9 cellular contexts compared by ENCODE assay signal in the genomic region with DNA sequence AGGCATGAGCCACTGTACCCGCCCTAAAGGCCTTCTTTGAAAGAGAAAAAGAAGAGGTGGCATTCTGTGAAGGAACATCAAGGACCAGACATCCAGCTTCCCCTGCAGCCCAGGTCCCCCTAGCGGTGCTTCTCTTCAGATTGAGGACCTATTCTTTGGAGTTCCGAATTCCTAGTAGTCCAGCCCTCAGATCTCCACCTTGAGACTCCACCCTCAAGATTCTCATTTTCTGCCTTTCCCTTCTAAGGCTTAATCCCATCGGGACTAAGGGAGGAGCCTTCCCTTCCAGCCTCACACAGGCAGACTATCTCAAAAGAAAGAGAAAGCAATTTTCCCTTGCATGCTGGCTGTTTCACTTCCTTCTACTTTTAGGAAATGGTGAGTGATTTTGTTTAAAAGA. TPM values are rescaled to one million over a fixed set of nuclear protein-coding genes. Genes with fewer than 3 reads are reported as not detected.
DNase-seq lines count a peak whose midpoint lies in the region; ATAC-seq and TF ChIP-seq lines count a peak whose summit lies in the region.
"Had no signal": no experiment of that assay in that cellular context is flagged by ENCODE, and none has a peak within 500 bp of the region (broad histone marks: within the 10 kb centered on the region; RNA-seq: fewer than 3 reads in every experiment).

No MANE protein-coding gene starts in this region.

- H3K9me3 ChIP-seq in hepatocyte (ENCODE audit: low read depth) = no peaks in the 10 kb centered on the region

- no peak overlapping the region for H3K27ac ChIP-seq in hepatocyte
- H3K27ac ChIP-seq: epithelial cell of prostate had no signal

- H3K36me3 ChIP-seq in hepatocyte (replicated peaks; ENCODE audit: insufficient read depth, low read depth) = no peaks in the 10 kb centered on the region

- H3K36me3 Mint-ChIP-seq in natural killer cell = no peaks in the 10 kb centered on the region
- H3K36me3 Mint-ChIP-seq in natural killer cell treated with Interleukin-12 subunit alpha and Interleukin-12 subunit beta and Interleukin-15 and Interleukin-18, amount 100 ng/mL, for 72 hours = no peaks in the 10 kb centered on the region
- H3K36me3 Mint-ChIP-seq in activated naive CD8-positive, alpha-beta T cell treated with anti-CD3 and anti-CD28 coated beads, Interleukin-2, amount 50 U/mL, for 24 hours (ENCODE audit: low read depth) = no peaks in the 10 kb centered on the region

- ATAC-seq in natural killer cell = no peak
- no peak for ATAC-seq in natural killer cell treated with Interleukin-12 subunit alpha and Interleukin-12 subunit beta and Interleukin-15 and Interleukin-18, amount 100 ng/mL, for 72 hours
- no peak for ATAC-seq in activated naive CD8-positive, alpha-beta T cell treated with anti-CD3 and anti-CD28 coated beads, Interleukin-2, amount 50 U/mL, for 24 hours
- no peak for ATAC-seq in GM21737 (IDR thresholded peaks at IDR 0.05; ENCODE audit: unreplicated experiment)

- H3K27ac Mint-ChIP-seq in natural killer cell = no peak overlapping the region
- H3K27ac Mint-ChIP-seq in natural killer cell treated with Interleukin-12 subunit alpha and Interleukin-12 subunit beta and Interleukin-15 and Interleukin-18, amount 100 ng/mL, for 72 hours = no peak overlapping the region
- no peak overlapping the region for H3K27ac Mint-ChIP-seq in activated naive CD8-positive, alpha-beta T cell treated with anti-CD3 and anti-CD28 coated beads, Interleukin-2, amount 50 U/mL, for 24 hours

- H3K27me3 ChIP-seq in hepatocyte = no peaks in the 10 kb centered on the region

- no peaks in the 10 kb centered on the region for H3K79me2 ChIP-seq in hepatocyte

- H4K20me1 ChIP-seq in hepatocyte (ENCODE audit: insufficient read depth, poor library complexity, severe bottlenecking) = no peaks in the 10 kb centered on the region

- H3K4me3 ChIP-seq in hepatocyte = no peak overlapping the region

- H3K9me2 ChIP-seq in hepatocyte (replicated peaks; ENCODE audit: insufficient read depth) = no peaks in the 10 kb centered on the region

- TF ChIP-seq CTCF in natural killer cell (IDR thresholded peaks at IDR 0.05) (peak; percentile 14), hepatocyte (IDR thresholded peaks at IDR 0.05; ENCODE audit: poor library complexity) (peak; percentile 43)

- intact Hi-C loops in natural killer cell (cut with micrococcal nuclease) = no loop called here

- DNase-seq in natural killer cell = no peak
- DNase-seq in natural killer cell treated with Interleukin-12 subunit alpha and Interleukin-12 subunit beta and Interleukin-15 and Interleukin-18, amount 100 ng/mL, for 72 hours (ENCODE audit: low spot score) = no peak
- peak; percentile 59 for DNase-seq in NCI-H82 (lab: John Stamatoyannopoulos, UW)
- peak; percentile 23 for DNase-seq in activated naive CD8-positive, alpha-beta T cell treated with anti-CD3 and anti-CD28 coated beads, Interleukin-2, amount 50 U/mL, for 24 hours
- peak; percentile 59 for DNase-seq in hepatocyte (ENCODE audit: low spot score)
- peak; percentile 19 to 27 for DNase-seq in stimulated activated CD4-positive, alpha-beta T cell treated with anti-CD3 and anti-CD28 coated beads, Interleukin-4, amount 100 ng/mL, for 4 hours
- no peak for DNase-seq in superior temporal gyrus (ENCODE audit: extremely low spot score)

- no peaks in the 10 kb centered on the region for H3K9me3 Mint-ChIP-seq in natural killer cell
- H3K9me3 Mint-ChIP-seq in natural killer cell treated with Interleukin-12 subunit alpha and Interleukin-12 subunit beta and Interleukin-15 and Interleukin-18, amount 100 ng/mL, for 72 hours = no peaks in the 10 kb centered on the region
- H3K9me3 Mint-ChIP-seq in activated naive CD8-positive, alpha-beta T cell treated with anti-CD3 and anti-CD28 coated beads, Interleukin-2, amount 50 U/mL, for 24 hours = no peaks in the 10 kb centered on the region

- H3K4me1 Mint-ChIP-seq in natural killer cell = peaks cover 0 to 7% of the 10 kb centered on the region in 2 donors
- no peaks in the 10 kb centered on the region for H3K4me1 Mint-ChIP-seq in natural killer cell treated with Interleukin-12 subunit alpha and Interleukin-12 subunit beta and Interleukin-15 and Interleukin-18, amount 100 ng/mL, for 72 hours (ENCODE audit: low read depth in 2 of 2)
- H3K4me1 Mint-ChIP-seq in activated naive CD8-positive, alpha-beta T cell treated with anti-CD3 and anti-CD28 coated beads, Interleukin-2, amount 50 U/mL, for 24 hours = peaks cover 7% of the 10 kb centered on the region

- no peaks in the 10 kb centered on the region for H3K4me1 ChIP-seq in hepatocyte (ENCODE audit: insufficient read depth)

- 27% methylated on average over 4 of the region's 4 CpGs for WGBS in hepatocyte (ENCODE audit: low lambda C conversion rate, missing lambda C conversion rate)

- H3K4me2 ChIP-seq in hepatocyte = no peak overlapping the region

- H2AFZ ChIP-seq in hepatocyte = no peak overlapping the region

- no peak overlapping the region for H3K4me3 Mint-ChIP-seq in natural killer cell
- H3K4me3 Mint-ChIP-seq in natural killer cell treated with Interleukin-12 subunit alpha and Interleukin-12 subunit beta and Interleukin-15 and Interleukin-18, amount 100 ng/mL, for 72 hours = no peak overlapping the region
- no peak overlapping the region for H3K4me3 Mint-ChIP-seq in activated naive CD8-positive, alpha-beta T cell treated with anti-CD3 and anti-CD28 coated beads, Interleukin-2, amount 50 U/mL, for 24 hours

- peaks cover 30 to 38% of the 10 kb centered on the region in 2 donors for H3K27me3 Mint-ChIP-seq in natural killer cell (ENCODE audit: low read depth in 2 of 2)
- H3K27me3 Mint-ChIP-seq in natural killer cell treated with Interleukin-12 subunit alpha and Interleukin-12 subunit beta and Interleukin-15 and Interleukin-18, amount 100 ng/mL, for 72 hours = peaks cover 21 to 53% of the 10 kb centered on the region in 2 donors
- peaks cover 13% of the 10 kb centered on the region for H3K27me3 Mint-ChIP-seq in activated naive CD8-positive, alpha-beta T cell treated with anti-CD3 and anti-CD28 coated beads, Interleukin-2, amount 50 U/mL, for 24 hours

RNA-seq across cellular contexts. Expression of gene MUC22, which starts 32.5 kb away (rescaled TPM):
- total RNA-seq in natural killer cell (not detected), hepatocyte (0.03 TPM in 1 of 2 replicates, not detected in the other)
- not detected for total RNA-seq in natural killer cell treated with Interleukin-12 subunit alpha and Interleukin-12 subunit beta and Interleukin-15 and Interleukin-18, amount 100 ng/mL, for 72 hours
- polyA plus RNA-seq in hepatocyte = not detected in 2 replicates

RNA-seq across cellular contexts. Expression of gene MUC21, which starts 59.3 kb away (rescaled TPM):
- total RNA-seq in natural killer cell (not detected), hepatocyte (not detected in 2 replicates)
- not detected for total RNA-seq in natural killer cell treated with Interleukin-12 subunit alpha and Interleukin-12 subunit beta and Interleukin-15 and Interleukin-18, amount 100 ng/mL, for 72 hours
- polyA plus RNA-seq in hepatocyte = not detected in 2 replicates

Comparison
In these comparisons a context has a peak if more than half of its experiments do, and no peak if none do; other contexts are left out.
1. DNase-seq: peak in NCI-H82 (single experiment), activated naive CD8-positive, alpha-beta T cell treated with anti-CD3 and anti-CD28 coated beads, Interleukin-2, amount 50 U/mL, for 24 hours (single experiment), hepatocyte (single experiment) and stimulated activated CD4-positive, alpha-beta T cell treated with anti-CD3 and anti-CD28 coated beads, Interleukin-4, amount 100 ng/mL, for 4 hours (2 of 2); none in natural killer cell (single experiment), natural killer cell treated with Interleukin-12 subunit alpha and Interleukin-12 subunit beta and Interleukin-15 and Interleukin-18, amount 100 ng/mL, for 72 hours (single experiment) and superior temporal gyrus (single experiment).